In the genomic region with DNA sequence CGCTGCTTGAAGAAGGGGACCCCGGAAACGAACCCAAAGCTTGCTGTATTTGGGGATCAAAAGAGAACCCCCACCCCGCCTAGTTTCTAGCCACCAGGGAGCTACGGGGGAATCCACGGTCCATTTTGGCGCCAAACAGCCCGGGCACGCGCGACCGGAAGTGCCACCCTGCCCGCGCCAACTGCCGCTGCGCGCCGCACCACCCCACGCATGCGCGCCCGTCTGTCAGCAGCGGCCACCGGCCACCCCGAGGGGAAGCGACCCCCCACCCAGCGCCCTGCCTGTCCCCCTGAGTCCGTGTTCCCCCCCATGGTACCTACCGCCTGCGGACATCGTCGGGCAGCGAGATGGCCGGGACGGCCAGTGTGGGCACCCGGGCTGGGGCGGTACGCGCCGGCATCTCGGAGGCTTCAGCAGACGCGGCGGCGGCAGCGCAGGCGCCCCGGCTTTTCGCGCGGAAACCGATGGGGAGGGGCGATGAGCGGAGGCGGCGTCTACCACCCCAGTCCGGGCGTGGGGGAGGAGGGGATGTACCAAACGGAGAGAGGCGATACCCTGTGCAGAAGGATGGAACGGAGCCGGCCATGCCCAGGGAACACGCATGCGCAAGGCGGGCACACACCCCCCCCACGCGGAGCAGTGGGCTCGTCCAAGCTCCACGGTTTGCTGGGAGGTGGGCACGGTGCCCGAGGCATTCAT, we compare ENCODE assay signal across 8 cellular contexts.
DNase-seq lines count a peak whose midpoint lies in the region; TF ChIP-seq lines count a peak whose summit lies in the region.

A gene (minus strand): TSS at position 454 of the 699 bp plus-strand sequence. CDS start 54 bp downstream, at position 400.

- peak within 1 kb of the TSS; percentile 99 for H3K4me3 Mint-ChIP-seq in activated naive CD4-positive, alpha-beta T cell treated with anti-CD3 and anti-CD28 coated beads, Interleukin-2, amount 10 ng/mL, durations not matched to agents 7 days and 5 days

- H3K9me3 Mint-ChIP-seq in activated naive CD4-positive, alpha-beta T cell treated with anti-CD3 and anti-CD28 coated beads, Interleukin-2, amount 10 ng/mL, durations not matched to agents 7 days and 5 days: no peaks in the 10 kb centered on the region

- H3K36me3 Mint-ChIP-seq in activated naive CD4-positive, alpha-beta T cell treated with anti-CD3 and anti-CD28 coated beads, Interleukin-2, amount 10 ng/mL, durations not matched to agents 7 days and 5 days: peaks cover 27% of the 10 kb centered on the region

- peak within 1 kb of the TSS; percentile 80 for H3K27ac ChIP-seq in SK-N-MC
- H3K27ac ChIP-seq in substantia nigra (ENCODE audit: low read depth, low read length, poor library complexity, severe bottlenecking): peak within 1 kb of the TSS; percentile 94

- DNase-seq in GF-D8 (lab: John Stamatoyannopoulos, UW) (peak; percentile 86), HEK293T (ENCODE audit: extremely low spot score) (peak; percentile 100), NCI-H1048 (lab: John Stamatoyannopoulos, UW) (peak; percentile 83), SK-N-MC (ENCODE audit: low read depth, low spot score) (peak; percentile 73), germinal center (ENCODE audit: low spot score) (peak; percentile 100), non-pigmented ciliary epithelial cell (ENCODE audit: low read depth) (peak; percentile 81), substantia nigra (lab: John Stamatoyannopoulos, UW) (peak; percentile 80 to 99 (median 95))
- DNase-seq in activated naive CD4-positive, alpha-beta T cell treated with anti-CD3 and anti-CD28 coated beads, Interleukin-2, amount 10 ng/mL, durations not matched to agents 7 days and 5 days: peak; percentile 98

- POLR2A ChIA-PET in HEK293T (lab: Yijun Ruan, JAX): interaction anchor here (0.7 to 1.8 kb wide), 30 partner anchors 8 to 262 kb away, joined by 3 to 27 read pairs (median 4); a partner anchor contains a TSS

- peaks cover 4% of the 10 kb centered on the region for H3K27me3 Mint-ChIP-seq in activated naive CD4-positive, alpha-beta T cell treated with anti-CD3 and anti-CD28 coated beads, Interleukin-2, amount 10 ng/mL, durations not matched to agents 7 days and 5 days

- peak within 1 kb of the TSS; percentile 98 for H3K4me3 ChIP-seq in SK-N-MC

- H3K9ac ChIP-seq in SK-N-MC (ENCODE audit: insufficient read length): peak within 1 kb of the TSS; percentile 98

- peak within 1 kb of the TSS; percentile 98 for H3K27ac Mint-ChIP-seq in activated naive CD4-positive, alpha-beta T cell treated with anti-CD3 and anti-CD28 coated beads, Interleukin-2, amount 10 ng/mL, durations not matched to agents 7 days and 5 days

- peaks cover 29% of the 10 kb centered on the region for H3K36me3 ChIP-seq in SK-N-MC (ENCODE audit: insufficient read depth, low read length)

- H3K9me3 ChIP-seq in SK-N-MC (ENCODE audit: low read depth, low read length): no peaks in the 10 kb centered on the region

- peaks cover 58% of the 10 kb centered on the region for H3K4me1 Mint-ChIP-seq in activated naive CD4-positive, alpha-beta T cell treated with anti-CD3 and anti-CD28 coated beads, Interleukin-2, amount 10 ng/mL, durations not matched to agents 7 days and 5 days

- CTCF ChIA-PET in HEK293T (lab: Yijun Ruan, JAX): interaction anchor here (0.8 kb wide), 1 partner anchor 55 kb away, joined by 3 read pairs; no protein-coding TSS in a partner anchor
- CTCF ChIA-PET in activated naive CD4-positive, alpha-beta T cell treated with anti-CD3 and anti-CD28 coated beads, Interleukin-2, amount 10 ng/mL, durations not matched to agents 7 days and 5 days (lab: Charles Lee): interaction anchor here (0.6 to 4.1 kb wide), 2 partner anchors 18 to 56 kb away, joined by 5 to 16 read pairs; no protein-coding TSS in a partner anchor

TF ChIP-seq in HEK293T, 16 proteins besides CTCF, POLR2A, EP300 and RAD21:
- TF ChIP-seq NFRKB (IDR thresholded peaks at IDR 0.05) (no peak), BHLHE40 (IDR thresholded peaks at IDR 0.05; ENCODE audit: borderline replicate concordance) (peak; percentile 78), FOXK2 (IDR thresholded peaks at IDR 0.05) (no peak), SP1 (IDR thresholded peaks at IDR 0.05) (no peak), ARNT (IDR thresholded peaks at IDR 0.05) (no peak), LEF1 (IDR thresholded peaks at IDR 0.05; ENCODE audit: borderline replicate concordance) (0 out of 2 replicates have a peak, but pooled peaks have one; percentile 57), FOXM1 (IDR thresholded peaks at IDR 0.05; ENCODE audit: borderline replicate concordance) (peak; percentile 49; the same call in 1 of the 2 replicates), L3MBTL2 (conservative IDR thresholded peaks at IDR 0.05) (peak; percentile 70), SUZ12 (IDR thresholded peaks at IDR 0.05) (no peak), TARDBP (IDR thresholded peaks at IDR 0.05) (0 out of 2 replicates have a peak, but pooled peaks have one; percentile 29), FOXA1 (IDR thresholded peaks at IDR 0.05) (no peak), ZNF384 (IDR thresholded peaks at IDR 0.05) (no peak), HDGF (IDR thresholded peaks at IDR 0.05; ENCODE audit: borderline replicate concordance) (no peak), ELF4 (IDR thresholded peaks at IDR 0.05) (peak; percentile 75), CTBP1 (IDR thresholded peaks at IDR 0.05; ENCODE audit: borderline replicate concordance) (peak; percentile 64)
- TF ChIP-seq, protein P1, sequence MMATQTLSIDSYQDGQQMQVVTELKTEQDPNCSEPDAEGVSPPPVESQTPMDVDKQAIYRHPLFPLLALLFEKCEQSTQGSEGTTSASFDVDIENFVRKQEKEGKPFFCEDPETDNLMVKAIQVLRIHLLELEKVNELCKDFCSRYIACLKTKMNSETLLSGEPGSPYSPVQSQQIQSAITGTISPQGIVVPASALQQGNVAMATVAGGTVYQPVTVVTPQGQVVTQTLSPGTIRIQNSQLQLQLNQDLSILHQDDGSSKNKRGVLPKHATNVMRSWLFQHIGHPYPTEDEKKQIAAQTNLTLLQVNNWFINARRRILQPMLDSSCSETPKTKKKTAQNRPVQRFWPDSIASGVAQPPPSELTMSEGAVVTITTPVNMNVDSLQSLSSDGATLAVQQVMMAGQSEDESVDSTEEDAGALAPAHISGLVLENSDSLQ (IDR thresholded peaks at IDR 0.05): no peak

Comparison
In these comparisons a context has a peak if more than half of its experiments do, and no peak if none do; other contexts are left out.
1. Peak in every context shown above with its lines: DNase-seq, H3K4me3 ChIP-seq and H3K27ac ChIP-seq.